Comparison of ENCODE assay signal across 8 cellular contexts in genomic region chr20:63101781-63102719, GRCh38.
A peak's percentile ranks its signal among the peaks of the same experiment; 100 is the strongest.
DNase-seq lines count a peak whose midpoint lies in the region; ATAC-seq, FAIRE-seq and TF ChIP-seq lines count a peak whose summit lies in the region.

No MANE protein-coding gene starts in this region.

- TF ChIP-seq CTCF in WI38 (IDR thresholded peaks at IDR 0.05; ENCODE audit: low read depth, low read length) (no peak), cardiac fibroblast (IDR thresholded peaks at IDR 0.05; ENCODE audit: low read depth, low read length) (no peak), kidney (IDR thresholded peaks at IDR 0.05; ENCODE audit: borderline replicate concordance, extremely low read depth, insufficient read depth) (no peak)

- H3K9ac ChIP-seq in kidney (ENCODE audit: low read length in 2 of 2): no peak overlapping the region

- intact Hi-C loops in kidney (cut with DNase I): no loop called here

- H3K36me3 ChIP-seq in kidney (ENCODE audit: control insufficient read depth in 1 of 2, insufficient read depth in 2 of 2, low read length in 2 of 2): no peaks in the 10 kb centered on the region

- no peak overlapping the region for H3K27ac ChIP-seq in kidney (ENCODE audit: low read depth in 2 of 2, low read length in 2 of 2)

- no peaks in the 10 kb centered on the region for H3K9me3 ChIP-seq in kidney (ENCODE audit: control insufficient read depth in 1 of 2, low read length in 2 of 2)

- FAIRE-seq in kidney (lab: Jason Lieb, UNC): no peak
- FAIRE-seq in RCC 7860 (lab: Jason Lieb, UNC): no peak

- H3K4me3 ChIP-seq in WI38 (ENCODE audit: low read depth, low read length) (peak overlapping the region; percentile 58), cardiac fibroblast (replicated peaks in 1 of 2; ENCODE audit: low read depth in 2 of 2, low read length in 2 of 2) (peak overlapping the region; percentile 53 to 58), kidney (ENCODE audit: low read length in 2 of 2) (peak overlapping the region; percentile 46 to 71)

- ATAC-seq in HG02885 (IDR thresholded peaks at IDR 0.05; ENCODE audit: poor library complexity, unreplicated experiment) (peak; percentile 47), GM18867 (IDR thresholded peaks at IDR 0.05; ENCODE audit: unreplicated experiment) (no peak)

- DNase-seq in DMS153 (lab: John Stamatoyannopoulos, UW) (peak; percentile 48), cardiac fibroblast (ENCODE audit: low read depth in 2 of 2) (peak; percentile 54 to 57), kidney (peak; percentile 75), RCC 7860 (ENCODE audit: low spot score) (no peak)
- DNase-seq in stimulated activated CD4-positive, alpha-beta T cell treated with anti-CD3 and anti-CD28 coated beads, Interleukin-15, amount 100 ng/mL, for 24 hours: peak; percentile 75

- no peaks in the 10 kb centered on the region for H3K4me1 ChIP-seq in kidney (ENCODE audit: control insufficient read depth in 1 of 2, insufficient read depth in 1 of 2, low read depth in 1 of 2, low read length in 2 of 2)
